Comparison of ENCODE assay signal across 6 cellular contexts in the genomic region with DNA sequence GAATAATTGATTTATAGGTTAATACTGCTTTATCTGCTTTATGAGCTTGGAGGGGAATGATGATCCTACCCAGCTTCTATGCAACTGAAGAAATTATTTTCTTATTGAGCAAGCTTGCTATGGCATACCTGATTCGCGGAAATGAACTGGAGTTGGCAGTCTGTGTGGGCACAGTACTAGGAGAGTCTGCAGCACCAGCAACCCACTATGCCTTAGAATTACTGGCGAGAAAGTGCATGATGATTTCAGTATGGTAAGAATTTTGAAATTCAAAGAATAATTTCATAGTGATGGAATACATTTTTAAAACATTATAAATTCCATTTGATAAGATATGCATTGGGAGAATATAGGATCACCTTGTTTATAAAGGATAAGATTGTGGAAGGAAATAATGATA.
"Had no signal": no experiment of that assay in that cellular context is flagged by ENCODE, and none has a peak within 500 bp of the region (broad histone marks: within the 10 kb centered on the region; RNA-seq: fewer than 3 reads in every experiment).

No MANE protein-coding gene starts in this region.

- DNase-seq: GM23248, GOT3, H7, H9, HCEC 1CT, HFFc6 had no signal

- H3K27ac ChIP-seq: GM23248 had no signal
